In genomic region chr6:144482142-144482541, GRCh38 we compare ENCODE assay signal across 8 cellular contexts.
DNase-seq lines count a peak whose midpoint lies in the region; FAIRE-seq and TF ChIP-seq lines count a peak whose summit lies in the region.

No MANE protein-coding gene starts in this region.

- no peaks in the 10 kb centered on the region for H3K9me3 ChIP-seq in astrocyte (ENCODE audit: insufficient read depth, low read depth, low read length)

- CTCF ChIA-PET in HEK293T (lab: Yijun Ruan, JAX), result interaction anchor here (0.5 to 1.7 kb wide), 5 partner anchors 287 to 779 kb away, joined by 3 to 5 read pairs (median 4); no protein-coding TSS in a partner anchor

- H3K9ac ChIP-seq in astrocyte (ENCODE audit: low read length), result no peak overlapping the region

- no peak overlapping the region for H3K4me2 ChIP-seq in astrocyte (ENCODE audit: low read length)

- H3K4me3 Mint-ChIP-seq in astrocyte (ENCODE audit: unreplicated experiment), result no peak overlapping the region

- peak; percentile 60 for TF ChIP-seq CTCF in astrocyte (IDR thresholded peaks at IDR 0.05; ENCODE audit: insufficient read depth, low read depth, low read length)

- no peaks in the 10 kb centered on the region for H4K20me1 ChIP-seq in astrocyte (ENCODE audit: insufficient read depth, low read length)

- no peaks in the 10 kb centered on the region for H3K79me2 ChIP-seq in astrocyte (ENCODE audit: insufficient read depth, low read length)

- H3K9me3 Mint-ChIP-seq in astrocyte (ENCODE audit: unreplicated experiment), result no peaks in the 10 kb centered on the region

- no peak overlapping the region for H2AFZ ChIP-seq in astrocyte (ENCODE audit: low read depth, low read length)

- no peaks in the 10 kb centered on the region for H3K27me3 Mint-ChIP-seq in astrocyte (ENCODE audit: low read depth, unreplicated experiment)

- peak overlapping the region; percentile 55 for H3K27ac Mint-ChIP-seq in astrocyte (ENCODE audit: unreplicated experiment)

- no peaks in the 10 kb centered on the region for H3K4me1 Mint-ChIP-seq in astrocyte (ENCODE audit: low read depth, unreplicated experiment)

- FAIRE-seq in astrocyte (lab: Jason Lieb, UNC), result peak; percentile 39

- no peaks in the 10 kb centered on the region for H3K27me3 ChIP-seq in astrocyte (ENCODE audit: insufficient read depth, low read length)

- no peak overlapping the region for H3K27ac ChIP-seq in astrocyte (ENCODE audit: low read depth, low read length)

- no peaks in the 10 kb centered on the region for H3K4me1 ChIP-seq in astrocyte (ENCODE audit: insufficient read depth, low read length)

- peaks cover 9% of the 10 kb centered on the region for H3K36me3 ChIP-seq in astrocyte (ENCODE audit: insufficient read depth, low read length)

- POLR2A ChIA-PET in HEK293T (lab: Yijun Ruan, JAX), result interaction anchor here (2.2 kb wide), 1 partner anchor 196 kb away, joined by 5 read pairs; the partner anchor contains the start of gene UTRN

- H3K36me3 Mint-ChIP-seq in astrocyte (ENCODE audit: low read depth, unreplicated experiment), result no peaks in the 10 kb centered on the region

- peak; percentile 28 for DNase-seq in GM04503 (ENCODE audit: low read depth)
- DNase-seq in HEK293T (ENCODE audit: extremely low spot score), result peak; percentile 75
- DNase-seq in NCI-H1105 (lab: John Stamatoyannopoulos, UW), result peak; percentile 77
- DNase-seq in T-helper 22 cell (ENCODE audit: low read depth), result peak; percentile 36
- peak; percentile 56 for DNase-seq in astrocyte (ENCODE audit: low read depth)
- DNase-seq in hypothalamus (lab: John Stamatoyannopoulos, UW), result peak in 35 of 51 donors; percentile 1 to 64 (median 23)
- DNase-seq in stimulated activated CD4-positive, alpha-beta T cell treated with anti-CD3 and anti-CD28 coated beads, Interleukin-12 subunit alpha, Interleukin-12 subunit beta, amount 100 ng/mL, for 24 hours (ENCODE audit: low read depth in 2 of 2), result peak; percentile 38 to 56
- DNase-seq in cortex of kidney (lab: John Stamatoyannopoulos, UW), result no peak

- H3K4me3 ChIP-seq in astrocyte (ENCODE audit: insufficient read depth, low read depth, low read length), result no peak overlapping the region

TF ChIP-seq in HEK293T, 16 proteins besides CTCF, POLR2A, EP300 and RAD21:
- no peak for TF ChIP-seq ZNF384 (IDR thresholded peaks at IDR 0.05)
- no peak for TF ChIP-seq SP1 (IDR thresholded peaks at IDR 0.05)
- no peak for TF ChIP-seq FOXM1 (IDR thresholded peaks at IDR 0.05; ENCODE audit: borderline replicate concordance)
- TF ChIP-seq SUZ12 (IDR thresholded peaks at IDR 0.05), result no peak
- TF ChIP-seq L3MBTL2 (conservative IDR thresholded peaks at IDR 0.05), result no peak
- no peak for TF ChIP-seq CTBP1 (IDR thresholded peaks at IDR 0.05; ENCODE audit: borderline replicate concordance)
- TF ChIP-seq PKNOX1 (IDR thresholded peaks at IDR 0.05), result no peak
- TF ChIP-seq BHLHE40 (IDR thresholded peaks at IDR 0.05; ENCODE audit: borderline replicate concordance), result no peak
- no peak for TF ChIP-seq TARDBP (IDR thresholded peaks at IDR 0.05)
- no peak for TF ChIP-seq FOXK2 (IDR thresholded peaks at IDR 0.05)
- no peak for TF ChIP-seq ELF4 (IDR thresholded peaks at IDR 0.05)
- no peak for TF ChIP-seq LEF1 (IDR thresholded peaks at IDR 0.05; ENCODE audit: borderline replicate concordance)
